ENCODE assay signal across 13 cellular contexts in the genomic region with DNA sequence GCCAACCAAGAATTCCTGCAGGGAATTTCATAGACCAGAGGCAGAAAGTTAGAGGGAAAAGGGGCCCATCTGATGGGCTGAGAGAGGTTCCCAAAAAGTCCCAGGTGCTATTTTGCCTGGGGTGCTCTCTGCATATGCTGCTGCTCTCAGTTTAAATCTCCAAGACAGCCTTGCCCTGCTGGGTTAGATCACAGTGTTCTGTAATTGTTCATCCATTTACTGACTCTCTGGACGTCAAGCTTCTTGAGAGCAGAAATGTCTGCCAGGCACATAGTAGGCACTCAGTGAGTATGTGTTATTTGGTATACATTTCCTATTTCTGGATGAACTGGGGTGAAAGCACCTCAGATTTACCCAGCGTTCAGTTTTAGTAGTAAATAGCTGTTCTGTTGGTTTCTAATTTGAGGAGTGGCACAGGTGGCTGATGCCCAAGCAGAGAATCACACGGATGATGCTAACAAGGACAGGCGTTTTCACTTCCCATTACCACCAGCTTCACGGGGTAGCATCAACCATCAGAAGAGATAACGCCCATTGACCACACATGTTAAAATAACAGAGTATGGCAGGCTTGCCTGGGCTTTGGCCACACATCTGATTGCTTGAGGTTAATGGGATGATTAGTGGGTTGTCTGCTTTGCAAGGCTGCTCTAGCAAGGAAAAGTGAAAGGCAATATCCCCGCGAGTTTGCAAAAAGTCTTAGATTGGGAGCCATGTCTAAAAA.
DNase-seq lines count a peak whose midpoint lies in the region; ATAC-seq and TF ChIP-seq lines count a peak whose summit lies in the region.
"Had no signal": no experiment of that assay in that cellular context is flagged by ENCODE, and none has a peak within 500 bp of the region (broad histone marks: within the 10 kb centered on the region; RNA-seq: fewer than 3 reads in every experiment).

No MANE protein-coding gene starts in this region.

- 94% methylated on average over 8 of the region's 8 CpGs for WGBS in mammary epithelial cell (ENCODE audit: low coverage, missing lambda C conversion rate)
- 64 to 65% methylated on average over 8 of the region's 8 CpGs for WGBS in thyroid gland, 2 donors

- no peak overlapping the region for H2AFZ ChIP-seq in mammary epithelial cell (ENCODE audit: low read depth, low read length)

- H3K27ac Mint-ChIP-seq in MCF 10A (ENCODE audit: low read depth, unreplicated experiment): peak overlapping the region; percentile 77
- no peak overlapping the region for H3K27ac Mint-ChIP-seq in natural killer cell treated with Interleukin-12 subunit alpha and Interleukin-12 subunit beta and Interleukin-15 and Interleukin-18, amount 100 ng/mL, for 72 hours
- H3K27ac Mint-ChIP-seq: T-helper 2 cell treated with Interferon-gamma antibody and Interleukin-4, amounts not matched to agents 5 μg/mL and 100 μg/mL, for 36 hours had no signal

- no peaks in the 10 kb centered on the region for H3K36me3 Mint-ChIP-seq in MCF 10A (ENCODE audit: insufficient read depth, unreplicated experiment)
- no peaks in the 10 kb centered on the region for H3K36me3 Mint-ChIP-seq in natural killer cell treated with Interleukin-12 subunit alpha and Interleukin-12 subunit beta and Interleukin-15 and Interleukin-18, amount 100 ng/mL, for 72 hours

- dilution Hi-C loops in mammary epithelial cell (cut with HindIII; ENCODE audit: low sequenced_read_pairs): no loop called here

- peaks cover 25% of the 10 kb centered on the region for H3K4me1 Mint-ChIP-seq in MCF 10A (ENCODE audit: insufficient read depth, unreplicated experiment)
- no peaks in the 10 kb centered on the region for H3K4me1 Mint-ChIP-seq in natural killer cell treated with Interleukin-12 subunit alpha and Interleukin-12 subunit beta and Interleukin-15 and Interleukin-18, amount 100 ng/mL, for 72 hours (ENCODE audit: low read depth in 2 of 2)

- no peaks in the 10 kb centered on the region for H3K9me3 Mint-ChIP-seq in MCF 10A (ENCODE audit: unreplicated experiment)
- H3K9me3 Mint-ChIP-seq in natural killer cell treated with Interleukin-12 subunit alpha and Interleukin-12 subunit beta and Interleukin-15 and Interleukin-18, amount 100 ng/mL, for 72 hours: no peaks in the 10 kb centered on the region
- H3K9me3 Mint-ChIP-seq: T-helper 2 cell treated with Interferon-gamma antibody and Interleukin-4, amounts not matched to agents 5 μg/mL and 100 μg/mL, for 36 hours had no signal

- H3K4me3 Mint-ChIP-seq in MCF 10A (ENCODE audit: unreplicated experiment): no peak overlapping the region
- no peak overlapping the region for H3K4me3 Mint-ChIP-seq in natural killer cell treated with Interleukin-12 subunit alpha and Interleukin-12 subunit beta and Interleukin-15 and Interleukin-18, amount 100 ng/mL, for 72 hours
- H3K4me3 Mint-ChIP-seq: T-helper 2 cell treated with Interferon-gamma antibody and Interleukin-4, amounts not matched to agents 5 μg/mL and 100 μg/mL, for 36 hours had no signal

- no peaks in the 10 kb centered on the region for H3K27me3 Mint-ChIP-seq in MCF 10A (ENCODE audit: insufficient read depth, unreplicated experiment)
- H3K27me3 Mint-ChIP-seq in natural killer cell treated with Interleukin-12 subunit alpha and Interleukin-12 subunit beta and Interleukin-15 and Interleukin-18, amount 100 ng/mL, for 72 hours: peaks cover 19 to 55% of the 10 kb centered on the region in 2 donors

- H3K36me3 ChIP-seq in mammary epithelial cell (ENCODE audit: insufficient read depth, low read length) (no peaks in the 10 kb centered on the region), thyroid gland (no peaks in the 10 kb centered on the region)

- in situ Hi-C loops in mammary epithelial cell (cut with MboI; ENCODE audit: low sequenced_read_pairs in 2 of 2): no loop called here

- CTCF ChIA-PET in MCF 10A (lab: Yijun Ruan, JAX): interaction anchor here (1.0 to 1.3 kb wide), 3 partner anchors 8 to 39 kb away, joined by 3 to 5 read pairs (median 3); no protein-coding TSS in a partner anchor
- CTCF ChIA-PET in mammary epithelial cell (lab: Charles Lee; ENCODE audit: low non-redundant PET): no interaction called here

- intact Hi-C loops in MCF 10A (cut with micrococcal nuclease) (no loop called here), mammary epithelial cell (cut with micrococcal nuclease) (no loop called here), thyroid gland (cut with DNase I) (no loop called here)

- H3K27ac ChIP-seq in mammary epithelial cell (ENCODE audit: insufficient read depth, low read depth, low read length) (no peak overlapping the region), thyroid gland (peak overlapping the region; percentile 48 to 80 (median 58))
- H3K27ac ChIP-seq: HL-60 had no signal

- no peaks in the 10 kb centered on the region for H3K27me3 ChIP-seq in mammary epithelial cell (ENCODE audit: insufficient read depth, low read length)
- H3K27me3 ChIP-seq in thyroid gland: no peaks in the 10 kb centered on the region

- H3K9me3 ChIP-seq in mammary epithelial cell (replicated peaks; ENCODE audit: insufficient read depth, low read length): no peaks in the 10 kb centered on the region
- H3K9me3 ChIP-seq in thyroid gland: no peaks in the 10 kb centered on the region

- H3K4me1 ChIP-seq in mammary epithelial cell (ENCODE audit: insufficient read depth, low read length): peaks cover 23% of the 10 kb centered on the region
- peaks cover 28 to 38% of the 10 kb centered on the region in 2 donors for H3K4me1 ChIP-seq in thyroid gland

- no TSS peak for BruUV-seq in MCF 10A (replicated peaks; lab: Mats Ljungman, UMichigan)
- BruUV-seq in mammary epithelial cell (replicated peaks; lab: Mats Ljungman, UMichigan): no TSS peak

- H3K4me3 ChIP-seq in mammary epithelial cell (replicated peaks in 1 of 3; ENCODE audit: insufficient read depth in 1 of 3, low read depth in 2 of 3, low read length in 3 of 3) (no peak overlapping the region), thyroid gland (replicated peaks in 1 of 3) (no peak overlapping the region)

- no peak overlapping the region for H3K9ac ChIP-seq in mammary epithelial cell (ENCODE audit: insufficient read depth, low read length)

- no peaks in the 10 kb centered on the region for H3K79me2 ChIP-seq in mammary epithelial cell (ENCODE audit: insufficient read depth, low read length)

- POLR2A ChIA-PET in MCF 10A (lab: Yijun Ruan, JAX): interaction anchor here (1.1 to 1.8 kb wide), 4 partner anchors 10 to 40 kb away, joined by 4 to 7 read pairs (median 4); no protein-coding TSS in a partner anchor

- no peak for ATAC-seq in natural killer cell treated with Interleukin-12 subunit alpha and Interleukin-12 subunit beta and Interleukin-15 and Interleukin-18, amount 100 ng/mL, for 72 hours
- no peak for ATAC-seq in GM21390 (IDR thresholded peaks at IDR 0.05; ENCODE audit: unreplicated experiment)

- no peaks in the 10 kb centered on the region for H4K20me1 ChIP-seq in mammary epithelial cell (ENCODE audit: insufficient read depth, low read length)

- no peak for TF ChIP-seq POLR2A in thyroid gland (IDR thresholded peaks at IDR 0.05)

- TF ChIP-seq CTCF in MCF 10A (IDR thresholded peaks at IDR 0.05; ENCODE audit: unreplicated experiment) (no peak), mammary epithelial cell (conservative IDR thresholded peaks at IDR 0.05 in 1 of 2, IDR thresholded peaks at IDR 0.05 in 1 of 2; ENCODE audit: extremely low read depth in 1 of 2, insufficient read depth in 1 of 2, low read depth in 1 of 2, low read length in 2 of 2) (no peak), thyroid gland (IDR thresholded peaks at IDR 0.05) (no peak)

- DNase-seq in MCF 10A (ENCODE audit: unreplicated experiment) (no peak), mammary epithelial cell (no peak), MV-4-11 (lab: John Stamatoyannopoulos, UW) (peak; percentile 66), kidney glomerular epithelial cell (lab: John Stamatoyannopoulos, UW) (peak; percentile 50), thyroid gland (peak; percentile 4 to 5), DMS53 treated with DMSO at 0.1 percent for 48 hours (lab: John Stamatoyannopoulos, UW; ENCODE audit: unreplicated experiment) (no peak)
- no peak for DNase-seq in natural killer cell treated with Interleukin-12 subunit alpha and Interleukin-12 subunit beta and Interleukin-15 and Interleukin-18, amount 100 ng/mL, for 72 hours (ENCODE audit: low spot score)
- DNase-seq: NCI-H1092 treated with DMSO at 0.1 percent for 48 hours; NK-92 treated with Interleukin-12 subunit alpha and Interleukin-12 subunit beta, amount 100 ng/mL, for 24 hours; stimulated activated naive CD4-positive, alpha-beta T cell had no signal

- no peak overlapping the region for H3K4me2 ChIP-seq in mammary epithelial cell (ENCODE audit: insufficient read depth, low read depth, low read length)

Comparison
In these comparisons a context has a peak if more than half of its experiments do, and no peak if none do; other contexts are left out.
1. DNase-seq: peak in MV-4-11 (single experiment), kidney glomerular epithelial cell (single experiment) and thyroid gland (2 of 2); none in MCF 10A (single experiment), mammary epithelial cell (single experiment), DMS53 treated with DMSO at 0.1 percent for 48 hours (single experiment) and natural killer cell treated with Interleukin-12 subunit alpha and Interleukin-12 subunit beta and Interleukin-15 and Interleukin-18, amount 100 ng/mL, for 72 hours (single experiment).